14 cellular contexts compared by ENCODE assay signal in the genomic region with DNA sequence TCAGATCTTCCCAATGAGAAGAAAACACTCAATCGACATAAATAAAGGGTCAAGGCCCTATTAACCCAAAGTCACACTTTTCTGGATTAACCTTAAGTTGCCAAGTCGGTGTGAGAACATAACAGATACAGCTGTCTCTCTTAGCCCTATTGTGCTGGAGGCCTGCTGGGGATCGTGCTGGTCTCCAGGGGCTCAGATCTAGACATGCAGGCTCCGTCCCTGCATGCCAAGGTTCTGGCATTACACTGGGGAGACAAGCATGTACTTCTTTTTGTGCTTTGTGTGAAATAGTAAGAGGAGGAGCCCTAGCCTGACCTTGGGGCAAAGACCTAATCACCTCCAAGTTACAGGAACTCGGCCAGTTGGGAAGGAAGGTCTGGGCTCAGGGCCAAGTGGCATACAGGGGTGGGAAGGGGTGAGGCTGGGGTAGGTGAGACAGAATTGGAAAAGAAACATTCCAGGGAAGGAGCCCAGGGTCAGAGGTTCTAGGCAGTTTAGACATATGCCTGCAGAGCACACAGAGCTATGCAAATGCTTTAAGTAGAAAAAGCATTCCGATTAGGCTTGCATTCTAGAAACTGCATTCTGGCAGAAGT.
"Had no signal": no experiment of that assay in that cellular context is flagged by ENCODE, and none has a peak within 500 bp of the region (broad histone marks: within the 10 kb centered on the region; RNA-seq: fewer than 3 reads in every experiment).

No MANE protein-coding gene starts in this region.

- H3K36me3 ChIP-seq: esophagus muscularis mucosa, gastroesophageal sphincter, transverse colon, vagina had no signal

- H3K4me3 Mint-ChIP-seq: activated CD4-positive, alpha-beta T cell treated with anti-CD3 and anti-CD28 coated beads, Interleukin-2, amount 10 ng/mL, durations not matched to agents 24 days and 14 days; activated CD8-positive, alpha-beta T cell treated with anti-CD3 and anti-CD28 coated beads for 36 hours; activated T-helper 17 cell treated with anti-CD3 and anti-CD28 coated beads, Interleukin-2, amount 50 U/mL, for 72 hours; naive thymus-derived CD8-positive, alpha-beta T cell; stimulated activated naive CD8-positive, alpha-beta T cell treated with anti-CD3 and anti-CD28 coated beads, Interleukin-15, Interleukin-2, amounts not matched to agents 100 ng/mL and 50 ng/mL, for 24 hours; T-helper 1 cell treated with Interleukin-12 subunit alpha and Interleukin-12 subunit beta and Interleukin-4 antibody, amounts not matched to agents 30 μg/mL and 1 μg/mL, for 36 hours had no signal

- H3K4me3 ChIP-seq: esophagus muscularis mucosa, gastroesophageal sphincter, transverse colon, vagina had no signal

- ATAC-seq: activated CD8-positive, alpha-beta T cell treated with anti-CD3 and anti-CD28 coated beads for 36 hours; activated T-helper 17 cell treated with anti-CD3 and anti-CD28 coated beads, Interleukin-2, amount 50 U/mL, for 72 hours; gastroesophageal sphincter; naive thymus-derived CD8-positive, alpha-beta T cell had no signal

- H3K4me1 Mint-ChIP-seq: activated CD4-positive, alpha-beta T cell treated with anti-CD3 and anti-CD28 coated beads, Interleukin-2, amount 10 ng/mL, durations not matched to agents 24 days and 14 days; activated T-helper 17 cell treated with anti-CD3 and anti-CD28 coated beads, Interleukin-2, amount 50 U/mL, for 72 hours; naive thymus-derived CD8-positive, alpha-beta T cell had no signal

- H3K9me3 ChIP-seq: esophagus muscularis mucosa, gastroesophageal sphincter, transverse colon, vagina had no signal

- H3K9me3 Mint-ChIP-seq: activated CD4-positive, alpha-beta T cell treated with anti-CD3 and anti-CD28 coated beads, Interleukin-2, amount 10 ng/mL, durations not matched to agents 24 days and 14 days; activated CD8-positive, alpha-beta T cell treated with anti-CD3 and anti-CD28 coated beads for 36 hours; activated T-helper 17 cell treated with anti-CD3 and anti-CD28 coated beads, Interleukin-2, amount 50 U/mL, for 72 hours; naive thymus-derived CD8-positive, alpha-beta T cell; stimulated activated naive CD8-positive, alpha-beta T cell treated with anti-CD3 and anti-CD28 coated beads, Interleukin-15, Interleukin-2, amounts not matched to agents 100 ng/mL and 50 ng/mL, for 24 hours; T-helper 1 cell treated with Interleukin-12 subunit alpha and Interleukin-12 subunit beta and Interleukin-4 antibody, amounts not matched to agents 30 μg/mL and 1 μg/mL, for 36 hours had no signal

- H3K27ac Mint-ChIP-seq: activated CD4-positive, alpha-beta T cell treated with anti-CD3 and anti-CD28 coated beads, Interleukin-2, amount 10 ng/mL, durations not matched to agents 24 days and 14 days; activated CD8-positive, alpha-beta T cell treated with anti-CD3 and anti-CD28 coated beads for 36 hours; activated T-helper 17 cell treated with anti-CD3 and anti-CD28 coated beads, Interleukin-2, amount 50 U/mL, for 72 hours; naive thymus-derived CD8-positive, alpha-beta T cell; stimulated activated naive CD8-positive, alpha-beta T cell treated with anti-CD3 and anti-CD28 coated beads, Interleukin-15, Interleukin-2, amounts not matched to agents 100 ng/mL and 50 ng/mL, for 24 hours; T-helper 1 cell treated with Interleukin-12 subunit alpha and Interleukin-12 subunit beta and Interleukin-4 antibody, amounts not matched to agents 30 μg/mL and 1 μg/mL, for 36 hours had no signal

- H3K4me1 ChIP-seq: esophagus muscularis mucosa, gastroesophageal sphincter, transverse colon, vagina had no signal

- H3K27me3 ChIP-seq: transverse colon, vagina had no signal

- DNase-seq: activated CD4-positive, alpha-beta T cell treated with anti-CD3 and anti-CD28 coated beads, Interleukin-2, amount 10 ng/mL, durations not matched to agents 24 days and 14 days; activated CD8-positive, alpha-beta T cell treated with anti-CD3 and anti-CD28 coated beads for 36 hours; activated naive CD4-positive, alpha-beta T cell treated with Interleukin-2 at 50 U/mL for 16 hours; activated T-cell treated with anti-CD3 and anti-CD28 coated beads, Interleukin-2, amount 50 U/mL, for 1 hour; cerebellar nuclear complex; effector CD4-positive, alpha-beta T cell; naive thymus-derived CD8-positive, alpha-beta T cell; transverse colon had no signal

- H3K27ac ChIP-seq: esophagus muscularis mucosa, gastroesophageal sphincter, transverse colon, vagina had no signal

- H3K27me3 Mint-ChIP-seq: activated CD8-positive, alpha-beta T cell treated with anti-CD3 and anti-CD28 coated beads for 36 hours had no signal
